ENCODE assay signal across 8 cellular contexts in genomic region chrX:54640103-54640428, GRCh38.
DNase-seq lines count a peak whose midpoint lies in the region; ATAC-seq and TF ChIP-seq lines count a peak whose summit lies in the region.

No MANE protein-coding gene starts in this region.

- WGBS in right lobe of liver (ENCODE audit: insufficient coverage, low coverage, low lambda C conversion rate, missing lambda C conversion rate), result 11% methylated on average over 4 of the region's 4 CpGs
- WGBS in thyroid gland, 2 donors, result 32 to 33% methylated on average over 4 of the region's 4 CpGs

- H3K36me3 Mint-ChIP-seq in activated T-cell treated with anti-CD3 and anti-CD28 coated beads, Interleukin-2, amount 50 U/mL, for 4 hours (ENCODE audit: insufficient read depth), result no peaks in the 10 kb centered on the region

- ATAC-seq in activated T-cell treated with anti-CD3 and anti-CD28 coated beads, Interleukin-2, amount 50 U/mL, for 4 hours, result no peak
- no peak for ATAC-seq in right lobe of liver

- TF ChIP-seq POLR2A in right lobe of liver (IDR thresholded peaks at IDR 0.05) (no peak), thyroid gland (IDR thresholded peaks at IDR 0.05) (no peak)

- H3K4me1 ChIP-seq in ascending aorta (no peaks in the 10 kb centered on the region), right lobe of liver (no peaks in the 10 kb centered on the region), thyroid gland (no peaks in the 10 kb centered on the region)

- H3K4me1 Mint-ChIP-seq in activated T-cell treated with anti-CD3 and anti-CD28 coated beads, Interleukin-2, amount 50 U/mL, for 4 hours (ENCODE audit: low read depth), result peaks cover 8% of the 10 kb centered on the region

- H3K27ac ChIP-seq in ascending aorta, result peak overlapping the region; percentile 80 to 87
- peak overlapping the region; percentile 80 to 87 (median 81) for H3K27ac ChIP-seq in right lobe of liver
- peak overlapping the region; percentile 66 to 90 (median 85) for H3K27ac ChIP-seq in thyroid gland

- H3K9me3 Mint-ChIP-seq in activated T-cell treated with anti-CD3 and anti-CD28 coated beads, Interleukin-2, amount 50 U/mL, for 4 hours, result peaks cover 6% of the 10 kb centered on the region

- no peaks in the 10 kb centered on the region for H3K27me3 Mint-ChIP-seq in activated T-cell treated with anti-CD3 and anti-CD28 coated beads, Interleukin-2, amount 50 U/mL, for 4 hours (ENCODE audit: low read depth)

- H3K9me3 ChIP-seq in ascending aorta, result no peaks in the 10 kb centered on the region
- H3K9me3 ChIP-seq in right lobe of liver, result no peaks in the 10 kb centered on the region
- H3K9me3 ChIP-seq in thyroid gland, result no peaks in the 10 kb centered on the region

- DNase-seq in activated T-cell treated with anti-CD3 and anti-CD28 coated beads, Interleukin-2, amount 50 U/mL, for 4 hours, result no peak
- DNase-seq in activated T-cell treated with anti-CD3 and anti-CD28 coated beads for 4 hours (no peak), ascending aorta (ENCODE audit: low spot score in 2 of 2) (no peak), right lobe of liver (no peak), thyroid gland (no peak), NCI-H2107 treated with DMSO at 0.1 percent for 48 hours (lab: John Stamatoyannopoulos, UW; ENCODE audit: unreplicated experiment) (no peak), islet precursor cell (no peak)
- no peak for DNase-seq in activated CD4-positive, alpha-beta T cell treated with anti-CD3 and anti-CD28 coated beads for 4 hours

- H3K27me3 ChIP-seq in ascending aorta (no peaks in the 10 kb centered on the region), right lobe of liver (no peaks in the 10 kb centered on the region), thyroid gland (no peaks in the 10 kb centered on the region)

- intact Hi-C loops in ascending aorta (cut with DNase I), result loop anchor here (5.0 kb wide), 2 partner anchors 158 to 417 kb away; no protein-coding TSS in a partner anchor
- intact Hi-C loops in right lobe of liver (cut with DNase I), result no loop called here
- intact Hi-C loops in thyroid gland (cut with DNase I), result no loop called here

- H3K4me3 ChIP-seq in ascending aorta, result peak overlapping the region in 1 of 2 donors; percentile 54
- H3K4me3 ChIP-seq in right lobe of liver, result peak overlapping the region in 2 of 3 donors; percentile 45 to 50
- H3K4me3 ChIP-seq in thyroid gland (replicated peaks in 1 of 3), result no peak overlapping the region

- H3K36me3 ChIP-seq in ascending aorta (no peaks in the 10 kb centered on the region), right lobe of liver (no peaks in the 10 kb centered on the region), thyroid gland (no peaks in the 10 kb centered on the region)

- TF ChIP-seq CTCF in ascending aorta (IDR thresholded peaks at IDR 0.05) (no peak), right lobe of liver (IDR thresholded peaks at IDR 0.05) (no peak), thyroid gland (IDR thresholded peaks at IDR 0.05) (no peak)

- peak overlapping the region; percentile 94 for H3K4me3 Mint-ChIP-seq in activated T-cell treated with anti-CD3 and anti-CD28 coated beads, Interleukin-2, amount 50 U/mL, for 4 hours

Comparison
In these comparisons a context has a peak if more than half of its experiments do, and no peak if none do; other contexts are left out.
1. H3K4me3 ChIP-seq: peak in right lobe of liver (2 of 3); none in thyroid gland (0 of 3).
2. Peak in every context shown above with its lines, with median percentiles within 50 percentile points of each other: H3K27ac ChIP-seq.